ENCODE assay signal across 8 cellular contexts in genomic region chr20:50191065-50191565, GRCh38. TPM values are rescaled to one million over a fixed set of nuclear protein-coding genes. Genes with fewer than 3 reads are reported as not detected.
DNase-seq lines count a peak whose midpoint lies in the region; ATAC-seq and TF ChIP-seq lines count a peak whose summit lies in the region.

No MANE protein-coding gene starts in this region.

- peak; percentile 14 for ATAC-seq in GM21576 (IDR thresholded peaks at IDR 0.05; ENCODE audit: unreplicated experiment)
- ATAC-seq in mucosa of descending colon = peak; percentile 55

- WGBS in ectodermal cell, 2 experiments = 0% methylated on average over 73 of the region's 73 CpGs

- no peak overlapping the region for H3K27ac ChIP-seq in ectodermal cell (ENCODE audit: insufficient read depth, low read depth, low read length, poor library complexity, severe bottlenecking)

- no peak for TF ChIP-seq CTCF in NB4 (IDR thresholded peaks at IDR 0.05; ENCODE audit: low read depth, low read length)
- no peak for TF ChIP-seq CTCF in mucosa of descending colon (IDR thresholded peaks at IDR 0.05)

- H3K4me1 ChIP-seq in ectodermal cell (ENCODE audit: control insufficient read depth, insufficient read depth, low read length) (peaks cover 14% of the 10 kb centered on the region), mucosa of descending colon (ENCODE audit: low read depth) (peaks cover 18% of the 10 kb centered on the region)

- intact Hi-C loops in mucosa of descending colon (cut with DNase I, micrococcal nuclease) = loop anchor here in 1 of 2 donors (10.0 kb wide), 1 partner anchor 94 kb away; no protein-coding TSS in a partner anchor

- H3K4me3 ChIP-seq in NB4 (ENCODE audit: low read depth, low read length) (peak overlapping the region; percentile 75), ectodermal cell (ENCODE audit: insufficient read depth, low read depth, low read length) (peak overlapping the region; percentile 63), mucosa of descending colon (peak overlapping the region; percentile 63)

- H3K9me3 ChIP-seq in ectodermal cell (ENCODE audit: control insufficient read depth, low read length) (no peaks in the 10 kb centered on the region), mucosa of descending colon (no peaks in the 10 kb centered on the region)

- DNase-seq in CD1c-positive myeloid dendritic cell (ENCODE audit: extremely low spot score) = peak; percentile 69
- DNase-seq in NB4 (ENCODE audit: low read depth) = peak; percentile 81
- DNase-seq in activated CD4-positive, alpha-beta T cell treated with anti-CD3 and anti-CD28 coated beads, Interleukin-2, amount 50 U/mL, for 4 hours = peak; percentile 48 to 53
- peak; percentile 79 to 86 (median 85) for DNase-seq in mucosa of descending colon
- peak; percentile 27 to 68 for DNase-seq in stimulated activated CD8-positive, alpha-beta memory T cell treated with anti-CD3 and anti-CD28 coated beads, Interleukin-7, amount 100 ng/mL, for 4 hours (ENCODE audit: low read depth in 2 of 2)
- no peak for DNase-seq in HPDE6-E6E7 (ENCODE audit: extremely low spot score)

- H3K36me3 ChIP-seq in ectodermal cell (ENCODE audit: control insufficient read depth, insufficient read depth, low read length) (no peaks in the 10 kb centered on the region), mucosa of descending colon (ENCODE audit: low read depth) (no peaks in the 10 kb centered on the region)

- TF ChIP-seq POLR2A in NB4 (IDR thresholded peaks at IDR 0.05; ENCODE audit: extremely low read depth, insufficient read length) = no peak

- peaks cover 44% of the 10 kb centered on the region for H3K27me3 ChIP-seq in ectodermal cell (ENCODE audit: control insufficient read depth, insufficient read depth, low read length, poor library complexity, severe bottlenecking)

RNA-seq across cellular contexts. Expression of gene CEBPB, which starts 0.5 kb away (rescaled TPM):
- 1.9 TPM for polyA plus RNA-seq in ectodermal cell (2013, experiment 1 of 4)
- 1.6 TPM for polyA plus RNA-seq in ectodermal cell (2013, experiment 2 of 4)
- polyA plus RNA-seq in ectodermal cell (2013, experiment 3 of 4) = 2.4 TPM
- 2.7 TPM for polyA plus RNA-seq in ectodermal cell (2013, experiment 4 of 4)
- total RNA-seq in mucosa of descending colon = 10 to 100 TPM; 20.2 to 86.7 (median 41.3) TPM

RNA-seq across cellular contexts. Expression of gene PEDS1, which starts 37.6 kb away (rescaled TPM):
- 31.3 TPM for polyA plus RNA-seq in ectodermal cell (2013, experiment 1 of 4)
- polyA plus RNA-seq in ectodermal cell (2013, experiment 2 of 4) = 26.5 TPM
- polyA plus RNA-seq in ectodermal cell (2013, experiment 3 of 4) = 23.0 TPM
- polyA plus RNA-seq in ectodermal cell (2013, experiment 4 of 4) = 24.4 TPM
- 10 to 100 TPM; 21.2 to 34.3 (median 23.3) TPM for total RNA-seq in mucosa of descending colon
